In the genomic region with DNA sequence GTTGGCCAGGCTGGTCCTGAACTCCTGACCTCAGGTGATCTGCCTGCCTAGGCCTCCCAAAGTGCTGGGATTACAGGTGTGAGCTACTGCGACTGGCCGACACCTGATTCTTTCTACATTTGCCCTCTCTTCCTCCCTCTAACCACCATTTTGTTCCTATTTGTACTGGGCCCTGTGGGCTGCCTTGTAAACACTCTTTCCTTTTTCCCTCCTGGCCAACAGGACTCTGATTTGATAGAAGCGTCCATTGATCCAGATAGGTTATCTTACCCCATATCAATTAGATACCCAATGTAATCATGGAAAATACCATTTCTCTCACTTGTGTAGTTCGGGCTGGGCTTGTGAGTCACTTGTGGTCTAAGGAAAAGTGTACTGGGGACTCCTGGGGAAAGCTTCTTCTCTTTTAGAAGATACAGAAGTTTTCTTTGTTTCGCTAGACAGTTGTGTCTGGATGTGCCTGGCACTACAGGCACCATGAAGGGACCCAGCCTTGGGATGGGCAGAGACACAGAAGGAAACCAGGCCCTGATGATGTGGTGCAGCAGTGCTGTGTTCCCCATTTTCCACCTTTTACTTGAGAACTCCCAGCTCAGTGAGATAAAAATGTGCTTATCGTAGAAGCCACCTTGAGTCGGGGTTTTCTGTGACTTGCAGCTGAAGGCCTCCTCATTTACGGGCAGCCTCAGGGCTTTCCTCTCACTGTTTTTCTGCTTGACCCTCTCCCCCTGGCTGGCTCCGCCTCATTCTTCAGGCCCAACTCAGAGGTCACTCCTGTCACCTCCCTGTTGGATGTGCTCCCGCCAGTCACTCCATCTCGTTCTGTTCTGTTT, we compare ENCODE assay signal across 1 cellular context.
A peak's percentile ranks its signal among the peaks of the same experiment; 100 is the strongest.
TF ChIP-seq lines count a peak whose summit lies in the region.

No MANE protein-coding gene starts in this region.

TF ChIP-seq in K562, 482 proteins besides CTCF, POLR2A, EP300 and RAD21 (continued from another document and continues in another):
- no peak for TF ChIP-seq MEIS2 (IDR thresholded peaks at IDR 0.05; ENCODE audit: partially characterized antibody)
- TF ChIP-seq, protein P1, sequence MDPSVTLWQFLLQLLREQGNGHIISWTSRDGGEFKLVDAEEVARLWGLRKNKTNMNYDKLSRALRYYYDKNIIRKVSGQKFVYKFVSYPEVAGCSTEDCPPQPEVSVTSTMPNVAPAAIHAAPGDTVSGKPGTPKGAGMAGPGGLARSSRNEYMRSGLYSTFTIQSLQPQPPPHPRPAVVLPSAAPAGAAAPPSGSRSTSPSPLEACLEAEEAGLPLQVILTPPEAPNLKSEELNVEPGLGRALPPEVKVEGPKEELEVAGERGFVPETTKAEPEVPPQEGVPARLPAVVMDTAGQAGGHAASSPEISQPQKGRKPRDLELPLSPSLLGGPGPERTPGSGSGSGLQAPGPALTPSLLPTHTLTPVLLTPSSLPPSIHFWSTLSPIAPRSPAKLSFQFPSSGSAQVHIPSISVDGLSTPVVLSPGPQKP (CRISPR knock-in tag; IDR thresholded peaks at IDR 0.05): no peak
- peak; percentile 94 for TF ChIP-seq CTBP1 (IDR thresholded peaks at IDR 0.05; ENCODE audit: borderline replicate concordance)
- TF ChIP-seq, protein P2, sequence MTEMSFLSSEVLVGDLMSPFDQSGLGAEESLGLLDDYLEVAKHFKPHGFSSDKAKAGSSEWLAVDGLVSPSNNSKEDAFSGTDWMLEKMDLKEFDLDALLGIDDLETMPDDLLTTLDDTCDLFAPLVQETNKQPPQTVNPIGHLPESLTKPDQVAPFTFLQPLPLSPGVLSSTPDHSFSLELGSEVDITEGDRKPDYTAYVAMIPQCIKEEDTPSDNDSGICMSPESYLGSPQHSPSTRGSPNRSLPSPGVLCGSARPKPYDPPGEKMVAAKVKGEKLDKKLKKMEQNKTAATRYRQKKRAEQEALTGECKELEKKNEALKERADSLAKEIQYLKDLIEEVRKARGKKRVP (CRISPR knock-in tag; IDR thresholded peaks at IDR 0.05): peak; percentile 31; the same call in 1 of the 2 replicates
- TF ChIP-seq ZNF175 (CRISPR knock-in tag; IDR thresholded peaks at IDR 0.05; ENCODE audit: low read depth): peak; percentile 58; the same call in 1 of the 2 replicates
- TF ChIP-seq TCFL5 (CRISPR knock-in tag; conservative IDR thresholded peaks at IDR 0.05): peak; percentile 50; the same call in 1 of the 2 replicates
- TF ChIP-seq MYNN (IDR thresholded peaks at IDR 0.05): peak; percentile 92
- TF ChIP-seq MYNN (CRISPR knock-in tag; IDR thresholded peaks at IDR 0.05): no peak
- TF ChIP-seq MAZ (CRISPR knock-in tag; conservative IDR thresholded peaks at IDR 0.05 in 1 of 2, IDR thresholded peaks at IDR 0.05 in 1 of 2): peak; percentile 50 to 61; a peak in 1 of 4 replicates
- TF ChIP-seq XRCC5 (IDR thresholded peaks at IDR 0.05; ENCODE audit: low read depth, low read length): 0 out of 2 replicates have a peak, but pooled peaks have one; percentile 49
- TF ChIP-seq TGIF2 (CRISPR knock-in tag; IDR thresholded peaks at IDR 0.05): no peak
- no peak for TF ChIP-seq PCBP1 (IDR thresholded peaks at IDR 0.05; ENCODE audit: low read depth, low read length, poor library complexity, severe bottlenecking)
- TF ChIP-seq TAF9B (IDR thresholded peaks at IDR 0.05; ENCODE audit: partially characterized antibody): peak; percentile 39
- TF ChIP-seq, protein P3, sequence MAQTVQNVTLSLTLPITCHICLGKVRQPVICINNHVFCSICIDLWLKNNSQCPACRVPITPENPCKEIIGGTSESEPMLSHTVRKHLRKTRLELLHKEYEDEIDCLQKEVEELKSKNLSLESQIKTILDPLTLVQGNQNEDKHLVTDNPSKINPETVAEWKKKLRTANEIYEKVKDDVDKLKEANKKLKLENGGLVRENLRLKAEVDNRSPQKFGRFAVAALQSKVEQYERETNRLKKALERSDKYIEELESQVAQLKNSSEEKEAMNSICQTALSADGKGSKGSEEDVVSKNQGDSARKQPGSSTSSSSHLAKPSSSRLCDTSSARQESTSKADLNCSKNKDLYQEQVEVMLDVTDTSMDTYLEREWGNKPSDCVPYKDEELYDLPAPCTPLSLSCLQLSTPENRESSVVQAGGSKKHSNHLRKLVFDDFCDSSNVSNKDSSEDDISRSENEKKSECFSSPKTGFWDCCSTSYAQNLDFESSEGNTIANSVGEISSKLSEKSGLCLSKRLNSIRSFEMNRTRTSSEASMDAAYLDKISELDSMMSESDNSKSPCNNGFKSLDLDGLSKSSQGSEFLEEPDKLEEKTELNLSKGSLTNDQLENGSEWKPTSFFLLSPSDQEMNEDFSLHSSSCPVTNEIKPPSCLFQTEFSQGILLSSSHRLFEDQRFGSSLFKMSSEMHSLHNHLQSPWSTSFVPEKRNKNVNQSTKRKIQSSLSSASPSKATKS (CRISPR knock-in tag; IDR thresholded peaks at IDR 0.05): peak; percentile 73; the same call in 1 of the 2 replicates
- TF ChIP-seq WHSC1 (IDR thresholded peaks at IDR 0.05; ENCODE audit: low read length): no peak
- TF ChIP-seq, protein P4, sequence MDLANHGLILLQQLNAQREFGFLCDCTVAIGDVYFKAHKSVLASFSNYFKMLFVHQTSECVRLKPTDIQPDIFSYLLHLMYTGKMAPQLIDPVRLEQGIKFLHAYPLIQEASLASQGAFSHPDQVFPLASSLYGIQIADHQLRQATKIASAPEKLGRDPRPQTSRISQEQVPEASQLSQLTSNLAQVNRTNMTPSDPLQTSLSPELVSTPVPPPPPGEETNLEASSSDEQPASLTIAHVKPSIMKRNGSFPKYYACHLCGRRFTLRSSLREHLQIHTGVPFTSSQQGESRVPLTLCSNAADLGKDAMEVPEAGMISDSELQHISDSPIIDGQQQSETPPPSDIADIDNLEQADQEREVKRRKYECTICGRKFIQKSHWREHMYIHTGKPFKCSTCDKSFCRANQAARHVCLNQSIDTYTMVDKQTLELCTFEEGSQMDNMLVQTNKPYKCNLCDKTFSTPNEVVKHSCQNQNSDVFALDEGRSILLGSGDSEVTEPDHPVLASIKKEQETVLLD (IDR thresholded peaks at IDR 0.05): 0 out of 2 replicates have a peak, but pooled peaks have one; percentile 55
- TF ChIP-seq ZNF41 (CRISPR knock-in tag; conservative IDR thresholded peaks at IDR 0.05): peak; percentile 34; the same call in 1 of the 2 replicates
- 0 out of 2 replicates have a peak, but pooled peaks have one; percentile 19 for TF ChIP-seq FOXP1 (CRISPR knock-in tag; IDR thresholded peaks at IDR 0.05)
- peak; percentile 71 to 87; a peak in 2 of 4 replicates for TF ChIP-seq TBL1XR1 (IDR thresholded peaks at IDR 0.05; ENCODE audit: low read length in 2 of 2)
- TF ChIP-seq SREBF1 (IDR thresholded peaks at IDR 0.05; ENCODE audit: borderline replicate concordance, low read depth, low read length): no peak
- TF ChIP-seq, protein P5, sequence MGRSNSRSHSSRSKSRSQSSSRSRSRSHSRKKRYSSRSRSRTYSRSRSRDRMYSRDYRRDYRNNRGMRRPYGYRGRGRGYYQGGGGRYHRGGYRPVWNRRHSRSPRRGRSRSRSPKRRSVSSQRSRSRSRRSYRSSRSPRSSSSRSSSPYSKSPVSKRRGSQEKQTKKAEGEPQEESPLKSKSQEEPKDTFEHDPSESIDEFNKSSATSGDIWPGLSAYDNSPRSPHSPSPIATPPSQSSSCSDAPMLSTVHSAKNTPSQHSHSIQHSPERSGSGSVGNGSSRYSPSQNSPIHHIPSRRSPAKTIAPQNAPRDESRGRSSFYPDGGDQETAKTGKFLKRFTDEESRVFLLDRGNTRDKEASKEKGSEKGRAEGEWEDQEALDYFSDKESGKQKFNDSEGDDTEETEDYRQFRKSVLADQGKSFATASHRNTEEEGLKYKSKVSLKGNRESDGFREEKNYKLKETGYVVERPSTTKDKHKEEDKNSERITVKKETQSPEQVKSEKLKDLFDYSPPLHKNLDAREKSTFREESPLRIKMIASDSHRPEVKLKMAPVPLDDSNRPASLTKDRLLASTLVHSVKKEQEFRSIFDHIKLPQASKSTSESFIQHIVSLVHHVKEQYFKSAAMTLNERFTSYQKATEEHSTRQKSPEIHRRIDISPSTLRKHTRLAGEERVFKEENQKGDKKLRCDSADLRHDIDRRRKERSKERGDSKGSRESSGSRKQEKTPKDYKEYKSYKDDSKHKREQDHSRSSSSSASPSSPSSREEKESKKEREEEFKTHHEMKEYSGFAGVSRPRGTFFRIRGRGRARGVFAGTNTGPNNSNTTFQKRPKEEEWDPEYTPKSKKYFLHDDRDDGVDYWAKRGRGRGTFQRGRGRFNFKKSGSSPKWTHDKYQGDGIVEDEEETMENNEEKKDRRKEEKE (IDR thresholded peaks at IDR 0.05; ENCODE audit: borderline replicate concordance in 1 of 2, control insufficient read depth in 1 of 2, low read depth in 2 of 2, low read length in 1 of 2): no peak
- TF ChIP-seq YBX1 (IDR thresholded peaks at IDR 0.05): no peak
- TF ChIP-seq SLC30A9 (CRISPR knock-in tag; IDR thresholded peaks at IDR 0.05): no peak
- peak; percentile 86 for TF ChIP-seq SMAD3 (CRISPR knock-in tag; conservative IDR thresholded peaks at IDR 0.05)
- TF ChIP-seq NR2C2 (CRISPR knock-in tag; IDR thresholded peaks at IDR 0.05): no peak
- peak; percentile 90 for TF ChIP-seq NR2C2 (tag; IDR thresholded peaks at IDR 0.05)
- TF ChIP-seq NCOA2 (IDR thresholded peaks at IDR 0.05; ENCODE audit: partially characterized antibody in 2 of 2): no peak
- TF ChIP-seq ZFP1 (CRISPR knock-in tag; IDR thresholded peaks at IDR 0.05): no peak
- TF ChIP-seq TRIM24 (IDR thresholded peaks at IDR 0.05): peak; percentile 61 to 87
- peak; percentile 62 for TF ChIP-seq BHLHE40 (IDR thresholded peaks at IDR 0.05; ENCODE audit: low read length)
- peak; percentile 62; the same call in 1 of the 2 replicates for TF ChIP-seq TOE1 (IDR thresholded peaks at IDR 0.05; ENCODE audit: borderline replicate concordance)
- no peak for TF ChIP-seq TOE1 (CRISPR knock-in tag; IDR thresholded peaks at IDR 0.05; ENCODE audit: borderline replicate concordance, low read depth)
- no peak for TF ChIP-seq KLF1 (tag; IDR thresholded peaks at IDR 0.05)
- TF ChIP-seq, protein P6, sequence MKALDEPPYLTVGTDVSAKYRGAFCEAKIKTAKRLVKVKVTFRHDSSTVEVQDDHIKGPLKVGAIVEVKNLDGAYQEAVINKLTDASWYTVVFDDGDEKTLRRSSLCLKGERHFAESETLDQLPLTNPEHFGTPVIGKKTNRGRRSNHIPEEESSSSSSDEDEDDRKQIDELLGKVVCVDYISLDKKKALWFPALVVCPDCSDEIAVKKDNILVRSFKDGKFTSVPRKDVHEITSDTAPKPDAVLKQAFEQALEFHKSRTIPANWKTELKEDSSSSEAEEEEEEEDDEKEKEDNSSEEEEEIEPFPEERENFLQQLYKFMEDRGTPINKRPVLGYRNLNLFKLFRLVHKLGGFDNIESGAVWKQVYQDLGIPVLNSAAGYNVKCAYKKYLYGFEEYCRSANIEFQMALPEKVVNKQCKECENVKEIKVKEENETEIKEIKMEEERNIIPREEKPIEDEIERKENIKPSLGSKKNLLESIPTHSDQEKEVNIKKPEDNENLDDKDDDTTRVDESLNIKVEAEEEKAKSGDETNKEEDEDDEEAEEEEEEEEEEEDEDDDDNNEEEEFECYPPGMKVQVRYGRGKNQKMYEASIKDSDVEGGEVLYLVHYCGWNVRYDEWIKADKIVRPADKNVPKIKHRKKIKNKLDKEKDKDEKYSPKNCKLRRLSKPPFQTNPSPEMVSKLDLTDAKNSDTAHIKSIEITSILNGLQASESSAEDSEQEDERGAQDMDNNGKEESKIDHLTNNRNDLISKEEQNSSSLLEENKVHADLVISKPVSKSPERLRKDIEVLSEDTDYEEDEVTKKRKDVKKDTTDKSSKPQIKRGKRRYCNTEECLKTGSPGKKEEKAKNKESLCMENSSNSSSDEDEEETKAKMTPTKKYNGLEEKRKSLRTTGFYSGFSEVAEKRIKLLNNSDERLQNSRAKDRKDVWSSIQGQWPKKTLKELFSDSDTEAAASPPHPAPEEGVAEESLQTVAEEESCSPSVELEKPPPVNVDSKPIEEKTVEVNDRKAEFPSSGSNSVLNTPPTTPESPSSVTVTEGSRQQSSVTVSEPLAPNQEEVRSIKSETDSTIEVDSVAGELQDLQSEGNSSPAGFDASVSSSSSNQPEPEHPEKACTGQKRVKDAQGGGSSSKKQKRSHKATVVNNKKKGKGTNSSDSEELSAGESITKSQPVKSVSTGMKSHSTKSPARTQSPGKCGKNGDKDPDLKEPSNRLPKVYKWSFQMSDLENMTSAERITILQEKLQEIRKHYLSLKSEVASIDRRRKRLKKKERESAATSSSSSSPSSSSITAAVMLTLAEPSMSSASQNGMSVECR (CRISPR knock-in tag; IDR thresholded peaks at IDR 0.05): no peak
- TF ChIP-seq EZH2 (IDR thresholded peaks at IDR 0.05; ENCODE audit: borderline replicate concordance, low read depth, low read length): no peak
- no peak for TF ChIP-seq BRCA1 (IDR thresholded peaks at IDR 0.05)
- no peak for TF ChIP-seq BRCA1 (CRISPR knock-in tag; IDR thresholded peaks at IDR 0.05)
- TF ChIP-seq NEUROD1 (IDR thresholded peaks at IDR 0.05; ENCODE audit: borderline replicate concordance, low read depth, low read length, partially characterized antibody): peak; percentile 80
- TF ChIP-seq JUND (IDR thresholded peaks at IDR 0.05; ENCODE audit: borderline replicate concordance, low read depth, low read length): peak; percentile 80
- TF ChIP-seq JUND (tag; IDR thresholded peaks at IDR 0.05; ENCODE audit: borderline replicate concordance, low read depth, low read length): peak; percentile 80; the same call in 2 of the 3 replicates
- no peak for TF ChIP-seq CCAR2 (IDR thresholded peaks at IDR 0.05; ENCODE audit: low read depth, low read length)
- TF ChIP-seq YY1 (IDR thresholded peaks at IDR 0.05; ENCODE audit: borderline replicate concordance in 1 of 3, control insufficient read depth in 1 of 3, extremely low read depth in 1 of 3, insufficient read depth in 3 of 3, insufficient read length in 1 of 3, insufficient replicate concordance in 2 of 3, low read depth in 1 of 3, low read length in 2 of 3): peak in 1 of 3 experiments; percentile 53
- TF ChIP-seq TBP (optimal IDR thresholded peaks at IDR 0.05; ENCODE audit: low read depth, low read length): peak; percentile 15
- TF ChIP-seq RUNX1 (IDR thresholded peaks at IDR 0.05; ENCODE audit: low read depth): peak; percentile 83
- no peak for TF ChIP-seq ZNF444 (CRISPR knock-in tag; IDR thresholded peaks at IDR 0.05)
- peak; percentile 79 for TF ChIP-seq ZFX (CRISPR knock-in tag; IDR thresholded peaks at IDR 0.05)
- TF ChIP-seq PHB (CRISPR knock-in tag; IDR thresholded peaks at IDR 0.05): no peak
- TF ChIP-seq EP400 (IDR thresholded peaks at IDR 0.05): peak; percentile 48; the same call in 1 of the 2 replicates
- TF ChIP-seq, protein P7, sequence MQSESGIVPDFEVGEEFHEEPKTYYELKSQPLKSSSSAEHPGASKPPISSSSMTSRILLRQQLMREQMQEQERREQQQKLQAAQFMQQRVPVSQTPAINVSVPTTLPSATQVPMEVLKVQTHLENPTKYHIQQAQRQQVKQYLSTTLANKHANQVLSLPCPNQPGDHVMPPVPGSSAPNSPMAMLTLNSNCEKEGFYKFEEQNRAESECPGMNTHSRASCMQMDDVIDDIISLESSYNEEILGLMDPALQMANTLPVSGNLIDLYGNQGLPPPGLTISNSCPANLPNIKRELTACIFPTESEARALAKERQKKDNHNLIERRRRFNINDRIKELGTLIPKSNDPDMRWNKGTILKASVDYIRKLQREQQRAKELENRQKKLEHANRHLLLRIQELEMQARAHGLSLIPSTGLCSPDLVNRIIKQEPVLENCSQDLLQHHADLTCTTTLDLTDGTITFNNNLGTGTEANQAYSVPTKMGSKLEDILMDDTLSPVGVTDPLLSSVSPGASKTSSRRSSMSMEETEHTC (IDR thresholded peaks at IDR 0.05): no peak
- TF ChIP-seq HNRNPK (IDR thresholded peaks at IDR 0.05; ENCODE audit: low read depth, low read length, poor library complexity, severe bottlenecking): no peak
